In genomic region chr21:41012425-41012824, GRCh38 we compare ENCODE assay signal across 10 cellular contexts.
"Had no signal": no experiment of that assay in that cellular context is flagged by ENCODE, and none has a peak within 500 bp of the region (broad histone marks: within the 10 kb centered on the region; RNA-seq: fewer than 3 reads in every experiment).

No MANE protein-coding gene starts in this region.

- H2AFZ ChIP-seq: GM23248, GM23338 had no signal

- FAIRE-seq: H54 had no signal

- H3K27ac ChIP-seq: GM23248 had no signal

- ATAC-seq: GM23338, HCT116 had no signal

- H3K36me3 ChIP-seq: HAP-1 had no signal

- H3K4me3 ChIP-seq: GM23248, GM23338, HAP-1 had no signal

- H3K4me1 ChIP-seq: HAP-1 had no signal

- DNase-seq: GM23248, GOT3, H7, H9, HCEC 1CT, HFFc6 had no signal

- H3K9ac ChIP-seq: GM23248 had no signal

- H3K4me2 ChIP-seq: GM23338 had no signal

- H3K9me3 ChIP-seq: HAP-1 had no signal
